In the genomic region with DNA sequence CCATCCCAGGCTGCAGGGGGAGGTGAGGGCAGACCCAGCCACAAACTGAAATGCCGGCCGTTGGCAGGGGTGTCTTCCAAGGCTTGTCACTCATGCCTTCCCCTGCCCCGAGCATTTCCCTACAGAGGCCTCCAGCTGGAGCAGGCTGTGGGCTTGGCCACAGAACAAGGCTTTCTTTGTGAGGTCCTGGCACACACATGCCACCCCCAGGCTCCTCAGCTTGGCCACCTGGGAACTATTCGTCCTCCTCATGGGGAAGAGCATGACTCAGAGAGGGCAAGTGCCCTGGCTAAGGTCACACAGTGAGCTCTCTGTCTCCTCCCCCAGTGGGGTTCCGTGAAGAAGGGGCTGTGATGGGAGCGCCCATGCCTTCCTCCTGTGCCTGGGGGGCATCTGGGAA, we compare ENCODE assay signal across 14 cellular contexts. TPM values are rescaled to one million over a fixed set of nuclear protein-coding genes. Genes with fewer than 3 reads are reported as not detected.
DNase-seq lines count a peak whose midpoint lies in the region; ATAC-seq and TF ChIP-seq lines count a peak whose summit lies in the region.
"Had no signal": no experiment of that assay in that cellular context is flagged by ENCODE, and none has a peak within 500 bp of the region (broad histone marks: within the 10 kb centered on the region; RNA-seq: fewer than 3 reads in every experiment).

No MANE protein-coding gene starts in this region.

- no peaks in the 10 kb centered on the region for H4K20me1 ChIP-seq in mammary epithelial cell (ENCODE audit: insufficient read depth, low read length)

- in situ Hi-C loops in mammary epithelial cell (cut with MboI; ENCODE audit: low sequenced_read_pairs in 2 of 2) = loop anchor here in 1 of 2 donors (5.0 kb wide), 1 partner anchor 87 kb away; no protein-coding TSS in a partner anchor

- peak overlapping the region; percentile 55 for H3K9ac ChIP-seq in mammary epithelial cell (ENCODE audit: insufficient read depth, low read length)

- H3K79me2 ChIP-seq in mammary epithelial cell (ENCODE audit: insufficient read depth, low read length) = no peaks in the 10 kb centered on the region

- H3K9me3 ChIP-seq in mammary epithelial cell (replicated peaks; ENCODE audit: insufficient read depth, low read length) (no peaks in the 10 kb centered on the region), lower lobe of right lung (no peaks in the 10 kb centered on the region)
- H3K9me3 ChIP-seq: right lobe of liver had no signal

- peak overlapping the region; percentile 66 for H3K4me2 ChIP-seq in mammary epithelial cell (ENCODE audit: insufficient read depth, low read depth, low read length)

- BruUV-seq in mammary epithelial cell (replicated peaks; lab: Mats Ljungman, UMichigan) = no TSS peak

- no peaks in the 10 kb centered on the region for H3K27me3 ChIP-seq in mammary epithelial cell (ENCODE audit: insufficient read depth, low read length)
- no peaks in the 10 kb centered on the region for H3K27me3 ChIP-seq in lower lobe of right lung (ENCODE audit: low read depth)
- H3K27me3 ChIP-seq: right lobe of liver had no signal

- TF ChIP-seq CTCF in mammary epithelial cell (conservative IDR thresholded peaks at IDR 0.05 in 1 of 2, IDR thresholded peaks at IDR 0.05 in 1 of 2; ENCODE audit: extremely low read depth in 1 of 2, insufficient read depth in 1 of 2, low read depth in 1 of 2, low read length in 2 of 2) = no peak
- no peak for TF ChIP-seq CTCF in lower lobe of right lung (IDR thresholded peaks at IDR 0.05)

- intact Hi-C loops in mammary epithelial cell (cut with micrococcal nuclease) (no loop called here), lower lobe of right lung (cut with DNase I) (no loop called here)

- CTCF ChIA-PET in mammary epithelial cell (lab: Charles Lee; ENCODE audit: low non-redundant PET) = no interaction called here

- peaks cover 54% of the 10 kb centered on the region for H3K4me1 ChIP-seq in mammary epithelial cell (ENCODE audit: insufficient read depth, low read length)
- H3K4me1 ChIP-seq in lower lobe of right lung = peaks cover 42% of the 10 kb centered on the region
- H3K4me1 ChIP-seq: right lobe of liver had no signal

- H2AFZ ChIP-seq in mammary epithelial cell (ENCODE audit: low read depth, low read length) = peak overlapping the region; percentile 67

- no peak for ATAC-seq in lower lobe of right lung

- DNase-seq in NCI-H2196 (lab: John Stamatoyannopoulos, UW; ENCODE audit: unreplicated experiment) (peak; percentile 47), NCI-H2196 treated with DMSO at 0.1 percent for 48 hours (lab: John Stamatoyannopoulos, UW; ENCODE audit: unreplicated experiment) (no peak), mammary epithelial cell (peak; percentile 97), kidney tubule cell (ENCODE audit: low spot score) (peak; percentile 86), lower lobe of right lung (no peak), T-helper 9 cell (no peak)
- no peak for DNase-seq in stimulated activated naive CD4-positive, alpha-beta T cell treated with Interleukin-2 at 50 U/mL for 16 hours (lab: John Stamatoyannopoulos, UW)
- DNase-seq: 8988T; activated naive CD8-positive, alpha-beta T cell treated with anti-CD3 and anti-CD28 coated beads, Interleukin-2, amount 10 ng/mL, durations not matched to agents 7 days and 5 days; NCI-H345; right lobe of liver had no signal

- dilution Hi-C loops in mammary epithelial cell (cut with HindIII; ENCODE audit: low sequenced_read_pairs) = no loop called here

- H3K4me3 ChIP-seq in mammary epithelial cell (replicated peaks in 1 of 3; ENCODE audit: insufficient read depth in 1 of 3, low read depth in 2 of 3, low read length in 3 of 3) (peak overlapping the region in 1 of 3 experiments; percentile 26), lower lobe of right lung (no peak overlapping the region)
- H3K4me3 ChIP-seq: right lobe of liver had no signal

- 3% methylated on average over 4 of the region's 6 CpGs for WGBS in mammary epithelial cell (ENCODE audit: low coverage, missing lambda C conversion rate)

- H3K27ac ChIP-seq in mammary epithelial cell (ENCODE audit: insufficient read depth, low read depth, low read length) (peak overlapping the region; percentile 88), temporal lobe (ENCODE audit: low read depth, low read length) (peak overlapping the region; percentile 73), lower lobe of right lung (no peak overlapping the region)
- H3K27ac ChIP-seq: HL-60, VCaP had no signal

- H3K36me3 ChIP-seq in mammary epithelial cell (ENCODE audit: insufficient read depth, low read length) (no peaks in the 10 kb centered on the region), lower lobe of right lung (no peaks in the 10 kb centered on the region)
- H3K36me3 ChIP-seq: right lobe of liver had no signal

RNA-seq across cellular contexts. Expression of a gene that starts 21.7 kb away (rescaled TPM):
- total RNA-seq in mammary epithelial cell (10 to 100 TPM; 11.2 to 15.5 TPM), temporal lobe (15.0 TPM), lower lobe of right lung (2.9 TPM)
- polyA plus RNA-seq in mammary epithelial cell = 15.2 TPM
- polyA minus RNA-seq in mammary epithelial cell = 12.7 TPM

RNA-seq across cellular contexts. Expression of a gene that starts 30.5 kb away (rescaled TPM):
- total RNA-seq in mammary epithelial cell (10 to 100 TPM in 1 of 2 donors, 1 to 10 TPM in 1; 8.2 to 16.2 TPM), temporal lobe (4.9 TPM), lower lobe of right lung (19.5 TPM)
- 13.6 TPM for polyA plus RNA-seq in mammary epithelial cell
- 18.9 TPM for polyA minus RNA-seq in mammary epithelial cell

RNA-seq across cellular contexts. Expression of a gene that starts 35.9 kb away (rescaled TPM):
- 100 to 1,000 TPM in 1 of 2 donors, 10 to 100 TPM in 1; 70.2 to 166 TPM for total RNA-seq in mammary epithelial cell
- polyA plus RNA-seq in mammary epithelial cell = 183 TPM
- 171 TPM for polyA minus RNA-seq in mammary epithelial cell
- 26.3 TPM for total RNA-seq in temporal lobe
- total RNA-seq in lower lobe of right lung = 139 TPM

RNA-seq across cellular contexts. Expression of a gene that starts 48.7 kb away (rescaled TPM):
- total RNA-seq in mammary epithelial cell (10 to 100 TPM; 30.8 to 60.7 TPM), temporal lobe (21.9 TPM), lower lobe of right lung (34.5 TPM)
- polyA plus RNA-seq in mammary epithelial cell = 56.7 TPM
- 35.7 TPM for polyA minus RNA-seq in mammary epithelial cell

Comparison
In these comparisons a context has a peak if more than half of its experiments do, and no peak if none do; other contexts are left out.
1. DNase-seq: peak in NCI-H2196 (single experiment), mammary epithelial cell (single experiment) and kidney tubule cell (single experiment); none in NCI-H2196 treated with DMSO at 0.1 percent for 48 hours (single experiment), lower lobe of right lung (single experiment), T-helper 9 cell (single experiment) and stimulated activated naive CD4-positive, alpha-beta T cell treated with Interleukin-2 at 50 U/mL for 16 hours (single experiment).